Comparison of ENCODE assay signal across 7 cellular contexts in the genomic region with DNA sequence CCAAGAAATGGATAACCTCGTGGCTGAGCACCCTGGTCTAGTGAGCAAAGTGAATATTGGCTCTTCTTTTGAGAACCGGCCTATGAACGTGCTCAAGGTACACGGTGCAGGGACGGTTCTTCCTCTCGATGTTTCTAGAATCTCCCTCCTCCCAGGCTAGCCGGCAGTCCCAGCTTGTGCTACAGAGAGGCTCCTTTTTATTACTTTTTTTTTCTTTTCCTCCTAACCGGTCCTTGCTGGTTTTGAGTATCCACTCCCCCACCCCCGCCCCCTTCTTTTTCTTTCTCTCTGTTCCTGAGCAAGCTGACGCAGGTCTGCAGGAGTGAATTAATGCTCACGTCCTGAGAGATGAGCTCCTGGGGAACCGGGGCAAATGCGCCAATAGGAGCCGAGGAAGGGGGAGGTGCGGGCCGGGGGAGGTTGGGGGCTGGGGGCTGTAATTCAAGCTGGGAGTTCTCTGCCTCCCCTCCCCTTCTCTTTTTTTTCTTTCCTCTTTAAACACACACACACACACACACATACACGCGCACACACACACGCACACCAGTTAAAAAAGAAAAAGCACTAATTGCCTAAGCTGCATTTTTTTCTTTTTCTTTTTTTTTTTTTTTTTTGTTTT. TPM values are rescaled to one million over a fixed set of nuclear protein-coding genes. Genes with fewer than 3 reads are reported as not detected.
DNase-seq lines count a peak whose midpoint lies in the region; ATAC-seq and TF ChIP-seq lines count a peak whose summit lies in the region.

No MANE protein-coding gene starts in this region.

- H3K14ac ChIP-seq in IMR-90 (replicated peaks; ENCODE audit: low read depth, low read length) (0 out of 2 replicates have a peak overlapping the region, but pooled peaks have one; percentile 71), neuronal stem cell (ENCODE audit: low read length) (no peak overlapping the region)

- CTCF ChIA-PET in IMR-90 (lab: Yijun Ruan, JAX), result interaction anchor here (0.6 to 1.0 kb wide), 5 partner anchors 14 to 814 kb away, joined by 3 to 8 read pairs (median 4); no protein-coding TSS in a partner anchor

- H3K9me3 Mint-ChIP-seq in endothelial cell (ENCODE audit: unreplicated experiment), result no peaks in the 10 kb centered on the region

- peak overlapping the region; percentile 34 to 52; a peak in 2 of 4 replicates for H4K8ac ChIP-seq in IMR-90 (ENCODE audit: low read depth in 2 of 2, low read length in 2 of 2)
- no peak overlapping the region for H4K8ac ChIP-seq in neuronal stem cell (ENCODE audit: low read depth, low read length)

- H3K27me3 ChIP-seq in IMR-90 (ENCODE audit: control insufficient read depth, insufficient read depth, low read length) (peaks cover 2% of the 10 kb centered on the region; the same call in 1 of the 2 replicates), neuronal stem cell (ENCODE audit: control insufficient read depth in 3 of 3, insufficient read depth in 3 of 3, low read depth in 1 of 3, low read length in 3 of 3) (no peaks in the 10 kb centered on the region)

- peaks cover 34% of the 10 kb centered on the region for H3K4me1 Mint-ChIP-seq in endothelial cell (ENCODE audit: unreplicated experiment)

- TF ChIP-seq CTCF in IMR-90 (conservative IDR thresholded peaks at IDR 0.05; ENCODE audit: low read depth, low read length) (no peak), endothelial cell (IDR thresholded peaks at IDR 0.05; ENCODE audit: unreplicated experiment) (no peak)

- H3K4me1 ChIP-seq in IMR-90 (ENCODE audit: control insufficient read depth, insufficient read depth, low read length), result peaks cover 13% of the 10 kb centered on the region
- H3K4me1 ChIP-seq in neuronal stem cell (ENCODE audit: control insufficient read depth in 2 of 2, insufficient read depth in 1 of 2, low read depth in 1 of 2, low read length in 2 of 2), result peaks cover 22 to 26% of the 10 kb centered on the region in 2 donors

- POLR2A ChIA-PET in IMR-90 (lab: Charles Lee; ENCODE audit: unreplicated experiment), result interaction anchor here (0.6 to 1.0 kb wide), 2 partner anchors 20 to 90 kb away, joined by 3 to 7 read pairs; partner anchors contain the start of gene CPA4

- H3K18ac ChIP-seq in IMR-90 (ENCODE audit: low read depth, low read length) (peak overlapping the region; percentile 21), neuronal stem cell (ENCODE audit: low read length) (peak overlapping the region; percentile 95)

- peak overlapping the region; percentile 65 for H3K4ac ChIP-seq in IMR-90 (ENCODE audit: low read depth, low read length)
- H3K4ac ChIP-seq in neuronal stem cell (ENCODE audit: low read length), result no peak overlapping the region

- no peak for TF ChIP-seq POLR2A in IMR-90 (IDR thresholded peaks at IDR 0.05; ENCODE audit: low read depth, low read length)

- no peak overlapping the region for H3K56ac ChIP-seq in IMR-90 (ENCODE audit: extremely low read depth, insufficient read depth, low read length)

- no peak overlapping the region for H2BK12ac ChIP-seq in neuronal stem cell (ENCODE audit: low read length)

- H4K91ac ChIP-seq in IMR-90 (ENCODE audit: insufficient read depth, low read depth, low read length) (peak overlapping the region; percentile 19; the same call in 1 of the 2 replicates), neuronal stem cell (ENCODE audit: low read depth, low read length, poor library complexity) (no peak overlapping the region)

- in situ Hi-C loops in IMR-90 (cut with MboI; ENCODE audit: low sequenced_read_pairs), result no loop called here

- H3K27ac Mint-ChIP-seq in endothelial cell (ENCODE audit: unreplicated experiment), result peak overlapping the region; percentile 52

- H4K20me1 ChIP-seq in IMR-90 (ENCODE audit: insufficient read depth, low read length), result no peaks in the 10 kb centered on the region

- no peaks in the 10 kb centered on the region; the same call in 1 of the 2 replicates for H3K9me1 ChIP-seq in IMR-90 (ENCODE audit: insufficient read depth, low read length)

- H3K36me3 Mint-ChIP-seq in endothelial cell (ENCODE audit: low read depth, unreplicated experiment), result no peaks in the 10 kb centered on the region

- H3K9me3 ChIP-seq in IMR-90 (ENCODE audit: control insufficient read depth, insufficient read depth, low read length), result no peaks in the 10 kb centered on the region
- H3K9me3 ChIP-seq in neuronal stem cell (replicated peaks in 1 of 2; ENCODE audit: control insufficient read depth in 2 of 2, insufficient read depth in 1 of 2, low read depth in 1 of 2, low read length in 2 of 2), result peaks cover 2 to 24% of the 10 kb centered on the region in 2 donors

- H2BK15ac ChIP-seq in IMR-90 (ENCODE audit: low read depth, low read length) (peak overlapping the region; percentile 13; the same call in 1 of the 3 replicates), neuronal stem cell (ENCODE audit: low read length) (no peak overlapping the region)

- H2BK120ac ChIP-seq in IMR-90 (ENCODE audit: low read depth, low read length) (peak overlapping the region; percentile 61), neuronal stem cell (ENCODE audit: low read depth, low read length) (peak overlapping the region; percentile 88)

- H3K4me2 ChIP-seq in IMR-90 (ENCODE audit: low read depth, low read length) (peak overlapping the region; percentile 44), neuronal stem cell (ENCODE audit: insufficient read depth, low read length, poor library complexity, severe bottlenecking) (no peak overlapping the region)

- H3K79me1 ChIP-seq in IMR-90 (ENCODE audit: low read depth in 1 of 2, low read length in 2 of 2), result no peaks in the 10 kb centered on the region
- H3K79me1 ChIP-seq in neuronal stem cell (ENCODE audit: low read depth, low read length), result no peaks in the 10 kb centered on the region

- H2BK5ac ChIP-seq in IMR-90 (ENCODE audit: low read depth, low read length, poor library complexity, severe bottlenecking) (no peak overlapping the region), neuronal stem cell (ENCODE audit: low read length) (peak overlapping the region; percentile 93)

- 0% methylated on average over 1 of the region's 19 CpGs; no CpG with 5 or more reads in 1 of the 2 experiments for WGBS in IMR-90 (ENCODE audit: extremely low coverage in 2 of 2, insufficient read length in 1 of 2), 2 experiments
- WGBS in neuronal stem cell (ENCODE audit: extremely low coverage in 2 of 2, insufficient read length in 2 of 2, insufficient replicate concordance in 1 of 2), 2 donors, result no CpG with 5 or more reads among the region's 19 CpGs

- H3K9ac ChIP-seq in IMR-90 (ENCODE audit: low read depth, low read length) (0 out of 2 replicates have a peak overlapping the region, but pooled peaks have one; percentile 17), neuronal stem cell (ENCODE audit: low read depth, low read length, poor library complexity) (no peak overlapping the region)

- H2AK5ac ChIP-seq in IMR-90 (ENCODE audit: low read depth, low read length), result no peak overlapping the region
- no peak overlapping the region for H2AK5ac ChIP-seq in neuronal stem cell (ENCODE audit: low read depth, low read length)

- H3K23ac ChIP-seq in IMR-90 (ENCODE audit: low read depth, low read length) (peak overlapping the region; percentile 22; the same call in 1 of the 2 replicates), neuronal stem cell (ENCODE audit: low read depth, low read length, poor library complexity) (no peak overlapping the region)

- H2AK9ac ChIP-seq in IMR-90 (replicated peaks; ENCODE audit: low read depth, low read length, poor library complexity), result no peak overlapping the region

- H4K5ac ChIP-seq in IMR-90 (ENCODE audit: low read depth, low read length), result peak overlapping the region; percentile 52

- ATAC-seq in IMR-90 (ENCODE audit: low read depth) (peak; percentile 30), HG03460 (IDR thresholded peaks at IDR 0.05; ENCODE audit: unreplicated experiment) (no peak), HG02981 (IDR thresholded peaks at IDR 0.05; ENCODE audit: unreplicated experiment) (no peak)

- H3K36me3 ChIP-seq in IMR-90 (ENCODE audit: control insufficient read depth, insufficient read depth, low read length) (no peaks in the 10 kb centered on the region), neuronal stem cell (replicated peaks in 1 of 2; ENCODE audit: control insufficient read depth in 2 of 2, insufficient read depth in 2 of 2, low read length in 2 of 2) (no peaks in the 10 kb centered on the region)

- DNase-seq in IMR-90, result peak; percentile 48
- DNase-seq in NCI-H82 treated with DMSO at 0.1 percent for 48 hours (lab: John Stamatoyannopoulos, UW; ENCODE audit: unreplicated experiment), result peak; percentile 71
- peak; percentile 67 for DNase-seq in endothelial cell (ENCODE audit: low spot score)
- DNase-seq in neuronal stem cell (ENCODE audit: low spot score), result peak; percentile 95
- DNase-seq in CD1c-positive myeloid dendritic cell (ENCODE audit: extremely low spot score), result no peak

- H3K27me3 Mint-ChIP-seq in endothelial cell (ENCODE audit: unreplicated experiment), result peaks cover 2% of the 10 kb centered on the region

- H3K27ac ChIP-seq in IMR-90 (ENCODE audit: insufficient read depth, low read length) (no peak overlapping the region), neuronal stem cell (replicated peaks; ENCODE audit: low read length) (peak overlapping the region; percentile 98)

- H3K4me3 ChIP-seq in IMR-90 (ENCODE audit: insufficient read depth, low read depth, low read length) (no peak overlapping the region), neuronal stem cell (ENCODE audit: low read length in 2 of 2) (no peak overlapping the region)

- peak overlapping the region; percentile 36 for H2BK20ac ChIP-seq in IMR-90 (ENCODE audit: low read depth, low read length)

- dilution Hi-C loops in IMR-90 (cut with HindIII; ENCODE audit: low sequenced_read_pairs, unreplicated experiment), result no loop called here

- intact Hi-C loops in IMR-90 (cut with micrococcal nuclease), result no loop called here

- no TSS peak for BruUV-seq in IMR-90 (replicated peaks; lab: Mats Ljungman, UMichigan)

- TF ChIP-seq RAD21 in IMR-90 (IDR thresholded peaks at IDR 0.05; ENCODE audit: low read length), result no peak

- peak overlapping the region; percentile 25 for H3K4me3 Mint-ChIP-seq in endothelial cell (ENCODE audit: unreplicated experiment)

- H2AFZ ChIP-seq in IMR-90 (replicated peaks; ENCODE audit: low read length, poor library complexity), result peak overlapping the region; percentile 80
- H2AFZ ChIP-seq in neuronal stem cell (ENCODE audit: low read length), result peak overlapping the region; percentile 61

RNA-seq across cellular contexts. Expression of gene CPA2, which starts 6.5 kb away (rescaled TPM):
- total RNA-seq in IMR-90 (2012; rRNA removed) (not detected in 2 replicates), endothelial cell (ENCODE audit: unreplicated experiment) (not detected)
- polyA plus RNA-seq in IMR-90 (2012; rRNA removed), result 0.05 TPM in 1 of 2 replicates, not detected in the other
- 0.14 TPM in 1 of 2 replicates, not detected in the other for polyA plus RNA-seq in IMR-90 (2012; cell fraction: cytosol; rRNA removed)
- polyA plus RNA-seq in IMR-90 (2012; cell fraction: nucleus; rRNA removed; ENCODE audit: low replicate concordance), result not detected in 2 replicates
- polyA plus RNA-seq in neuronal stem cell (2013, experiment 1 of 2), result 0.84 TPM
- polyA plus RNA-seq in neuronal stem cell (2013, experiment 2 of 2), result 0.69 TPM

RNA-seq across cellular contexts. Expression of gene CPA4, which starts 19.8 kb away (rescaled TPM):
- total RNA-seq in IMR-90 (2012; rRNA removed), result 365 and 382 TPM in 2 replicates
- polyA plus RNA-seq in IMR-90 (2012; rRNA removed), result 287 and 316 TPM in 2 replicates
- 231 and 233 TPM in 2 replicates for polyA plus RNA-seq in IMR-90 (2012; cell fraction: cytosol; rRNA removed)
- 693 and 899 TPM in 2 replicates for polyA plus RNA-seq in IMR-90 (2012; cell fraction: nucleus; rRNA removed; ENCODE audit: low replicate concordance)
- total RNA-seq in endothelial cell (ENCODE audit: unreplicated experiment), result not detected
- polyA plus RNA-seq in neuronal stem cell (2013, experiment 1 of 2), result 0.04 TPM
- 0.11 TPM for polyA plus RNA-seq in neuronal stem cell (2013, experiment 2 of 2)

Comparison
In these comparisons a context has a peak if more than half of its experiments do, and no peak if none do; other contexts are left out.
1. RNA of gene CPA4, which starts 19.8 kb away (total RNA-seq): 365 to 382 TPM in IMR-90; not detected in endothelial cell (single experiment); every median in the first group is over 100 times any median in the second.